ENCODE assay signal across 2 cellular contexts in genomic region chr17:19805006-19805405, GRCh38.
TF ChIP-seq lines count a peak whose summit lies in the region.

No MANE protein-coding gene starts in this region.

TF ChIP-seq in HepG2, 621 proteins besides CTCF, POLR2A, EP300 and RAD21:
- TF ChIP-seq MAFK (conservative IDR thresholded peaks at IDR 0.05 in 1 of 2, IDR thresholded peaks at IDR 0.05 in 1 of 2; ENCODE audit: low read length in 2 of 2) (peak in 1 of 2 experiments; percentile 58; a peak in 3 of 4 replicates), RNF2 (conservative IDR thresholded peaks at IDR 0.05; ENCODE audit: low read depth) (no peak), ZNF142 (CRISPR knock-in tag; IDR thresholded peaks at IDR 0.05) (no peak), MAFF (IDR thresholded peaks at IDR 0.05; ENCODE audit: low read depth, low read length) (0 out of 2 replicates have a peak, but pooled peaks have one; percentile 13)

TF ChIP-seq in endothelial cell of umbilical vein, 7 proteins besides CTCF, POLR2A, EP300 and RAD21:
- TF ChIP-seq GATA2 (IDR thresholded peaks at IDR 0.05; ENCODE audit: insufficient read depth, insufficient read length, low read depth, low read length) (no peak), JUN (IDR thresholded peaks at IDR 0.05; ENCODE audit: borderline replicate concordance, insufficient read depth, insufficient read length, low read depth) (no peak), EZH2 (IDR thresholded peaks at IDR 0.05; ENCODE audit: borderline replicate concordance, low read depth, low read length, severe bottlenecking) (no peak), POLR2AphosphoS5 (IDR thresholded peaks at IDR 0.05; ENCODE audit: insufficient read depth, low read depth, low read length) (no peak), FOS (IDR thresholded peaks at IDR 0.05; ENCODE audit: borderline replicate concordance, insufficient read depth, low read length) (no peak), MYC (IDR thresholded peaks at IDR 0.05; ENCODE audit: low read depth, low read length) (no peak)
- TF ChIP-seq, protein P1, sequence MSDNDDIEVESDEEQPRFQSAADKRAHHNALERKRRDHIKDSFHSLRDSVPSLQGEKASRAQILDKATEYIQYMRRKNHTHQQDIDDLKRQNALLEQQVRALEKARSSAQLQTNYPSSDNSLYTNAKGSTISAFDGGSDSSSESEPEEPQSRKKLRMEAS (IDR thresholded peaks at IDR 0.05; ENCODE audit: insufficient read depth, insufficient read length) = no peak
TF ChIP-seq in endothelial cell of umbilical vein: peak in this region for 0.
